In the genomic region with DNA sequence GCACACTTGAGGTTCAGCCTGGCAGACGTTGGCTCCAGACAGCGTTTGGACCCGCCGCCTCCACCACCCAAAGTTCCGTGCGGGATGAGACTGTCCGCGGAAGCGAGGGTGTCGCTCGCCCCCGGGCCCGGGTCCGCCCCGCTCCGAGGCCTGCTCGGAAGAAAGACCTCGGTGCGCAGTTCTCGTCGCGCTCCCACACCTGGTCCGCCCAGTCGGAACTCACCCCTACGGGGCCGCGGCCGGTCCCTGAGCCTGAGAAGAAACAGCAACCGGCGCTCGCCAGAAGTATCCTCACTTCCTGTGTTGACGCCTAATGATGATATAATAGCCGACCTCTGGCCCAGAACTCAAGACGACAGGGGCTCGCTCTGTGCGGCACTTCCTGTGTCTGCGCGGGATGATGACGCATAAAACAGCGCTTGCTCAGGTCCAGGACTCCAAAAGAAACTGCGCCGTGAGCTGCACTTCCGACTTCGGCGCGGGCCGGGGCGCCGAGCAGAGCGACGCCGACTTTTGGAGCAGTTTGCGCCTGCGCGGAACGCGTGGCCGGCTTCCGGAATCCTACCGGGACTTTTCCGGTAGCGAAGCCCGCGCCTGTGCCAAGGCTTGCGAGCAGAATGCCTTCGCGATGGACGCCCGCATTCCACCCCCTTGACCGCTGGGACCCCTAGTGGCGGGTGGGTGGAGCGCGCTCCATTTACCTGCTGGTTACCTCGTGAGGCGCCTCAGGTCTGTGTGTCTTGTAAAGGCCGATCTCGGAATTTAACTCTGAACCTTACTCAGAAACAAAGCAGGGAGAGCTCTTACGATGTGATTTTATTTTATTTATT, we compare ENCODE assay signal across 8 cellular contexts. TPM values are rescaled to one million over a fixed set of nuclear protein-coding genes. Genes with fewer than 3 reads are reported as not detected.
A peak's percentile ranks its signal among the peaks of the same experiment; 100 is the strongest.
DNase-seq lines count a peak whose midpoint lies in the region; FAIRE-seq and TF ChIP-seq lines count a peak whose summit lies in the region.
"Not testable (repeated sequence)": the region's sequence is repeated elsewhere in the genome, so short reads cannot be mapped to it uniquely, and the experiment has no call there.

A gene (minus strand): TSS at position 323 of the 830 bp plus-strand sequence. CDS start 1,539 bp downstream, outside the sequence.

- not testable (repeated sequence) for H3F3A ChIP-seq in neural cell (ENCODE audit: insufficient read depth, low read length, poor library complexity, severe bottlenecking)

- H3K36me3 ChIP-seq in neural cell (ENCODE audit: insufficient read depth, low read length) = not testable (repeated sequence)
- H3K36me3 ChIP-seq in stomach = peaks cover 11 to 23% (median 18%) of the 10 kb centered on the region in 4 donors

- not testable (repeated sequence) for H3K4me2 ChIP-seq in neural cell (ENCODE audit: low read length)

- H2AFZ ChIP-seq in neural cell (ENCODE audit: low read depth, low read length) = not testable (repeated sequence)

- H3K9me3 ChIP-seq in neural cell (ENCODE audit: low read length); stomach: not testable (repeated sequence)

- peak; percentile 71 for TF ChIP-seq CTCF in neural cell (IDR thresholded peaks at IDR 0.05; ENCODE audit: poor library complexity, severe bottlenecking)
- TF ChIP-seq CTCF in stomach (IDR thresholded peaks at IDR 0.05) = peak in 4 of 7 experiments; percentile 15 to 59 (median 38)

- TF ChIP-seq RAD21 in neural cell (conservative IDR thresholded peaks at IDR 0.05) = peak; percentile 20

- H3K27ac ChIP-seq in neural cell (ENCODE audit: low read length) = peak within 1 kb of the TSS; percentile 56
- peak within 1 kb of the TSS; percentile 89 to 93 (median 91) for H3K27ac ChIP-seq in stomach

- peaks cover 0 to 23% (median 4%) of the 10 kb centered on the region in 4 donors for H3K4me1 ChIP-seq in stomach

- intact Hi-C loops in stomach (cut with DNase I; ENCODE audit: low total_unique reads) = not testable (repeated sequence)

- H4K20me1 ChIP-seq in neural cell (ENCODE audit: insufficient read depth) = not testable (repeated sequence)

- not testable (repeated sequence) for H3K9me2 ChIP-seq in neural cell (ENCODE audit: insufficient read depth, low read length)

- peak; percentile 77 for TF ChIP-seq EP300 in neural cell (conservative IDR thresholded peaks at IDR 0.05; ENCODE audit: poor library complexity, severe bottlenecking)
- TF ChIP-seq EP300 in stomach (IDR thresholded peaks at IDR 0.05) = not testable (repeated sequence)

- peak within 1 kb of the TSS; percentile 64 for H3K9ac ChIP-seq in neural cell (ENCODE audit: low read length)

- H3K27me3 ChIP-seq in neural cell (ENCODE audit: insufficient read depth, low read depth, low read length); stomach: not testable (repeated sequence)

- 0 to 1% (median 0%) methylated on average over 6 to 59 of the region's 78 CpGs for WGBS in stomach, 5 donors

- H3K4me3 ChIP-seq in neural cell (ENCODE audit: low read length) = peak within 1 kb of the TSS; percentile 66
- peak within 1 kb of the TSS; percentile 47 to 65 (median 60) for H3K4me3 ChIP-seq in stomach

- peak; percentile 100 for DNase-seq in ELR (ENCODE audit: low read depth)
- peak; percentile 71 for DNase-seq in H54 (ENCODE audit: insufficient read length, low spot score)
- peak; percentile 98 for DNase-seq in LoVo (ENCODE audit: low spot score)
- peak; percentile 98 for DNase-seq in SHP77 (lab: John Stamatoyannopoulos, UW)
- peak; percentile 88 for DNase-seq in activated effector memory CD4-positive, alpha-beta T cell treated with Interleukin-2 at 50 U/mL for 16 hours
- DNase-seq in fibroblast of the conjunctiva (ENCODE audit: low read depth) = peak; percentile 99
- DNase-seq in stomach = peak; percentile 97

- FAIRE-seq in H54 (lab: Jason Lieb, UNC) = peak; percentile 78

- not testable (repeated sequence) for H3K79me2 ChIP-seq in neural cell (replicated peaks; ENCODE audit: insufficient read depth, low read length)

- TF ChIP-seq POLR2A in H54 (IDR thresholded peaks at IDR 0.05; ENCODE audit: low read depth, low read length) = not testable (repeated sequence)
- TF ChIP-seq POLR2A in stomach (IDR thresholded peaks at IDR 0.05) = peak in 1 of 4 donors; percentile 63

TF ChIP-seq in neural cell, 6 proteins besides CTCF, POLR2A, EP300 and RAD21:
- TF ChIP-seq MXI1 (conservative IDR thresholded peaks at IDR 0.05; ENCODE audit: poor library complexity, severe bottlenecking) = peak; percentile 84
- peak; percentile 63 for TF ChIP-seq POLR2AphosphoS5 (IDR thresholded peaks at IDR 0.05)

RNA-seq across cellular contexts. Expression of the gene that starts here (rescaled TPM):
- polyA plus RNA-seq in neural cell (19.3 and 20.2 TPM in 2 replicates), stomach (10 to 100 TPM; 27.3 to 68.7 (median 31.6) TPM)
- polyA minus RNA-seq in neural cell = 24.1 and 28.5 TPM in 2 replicates
- 100 to 1,000 TPM in 3 of 5 donors, 10 to 100 TPM in 2; 46.1 to 233 (median 126) TPM for total RNA-seq in stomach

Comparison
In these comparisons a context has a peak if more than half of its experiments do, and no peak if none do; other contexts are left out.
1. Peak in every context shown above with its lines: DNase-seq, H3K4me3 ChIP-seq and H3K27ac ChIP-seq.